Comparison of ENCODE assay signal across 15 cellular contexts in genomic region chr18:74283255-74283554, GRCh38. TPM values are rescaled to one million over a fixed set of nuclear protein-coding genes. Genes with fewer than 3 reads are reported as not detected.
DNase-seq lines count a peak whose midpoint lies in the region; ATAC-seq and TF ChIP-seq lines count a peak whose summit lies in the region.
"Had no signal": no experiment of that assay in that cellular context is flagged by ENCODE, and none has a peak within 500 bp of the region (broad histone marks: within the 10 kb centered on the region; RNA-seq: fewer than 3 reads in every experiment).

No MANE protein-coding gene starts in this region.

- TF ChIP-seq EP300 in stomach (IDR thresholded peaks at IDR 0.05): no peak

- H3K9me3 ChIP-seq in iPS-20b (ENCODE audit: insufficient read depth, low read depth, low read length) (no peaks in the 10 kb centered on the region), stomach (no peaks in the 10 kb centered on the region)

- ATAC-seq in GM18517 (IDR thresholded peaks at IDR 0.05; ENCODE audit: unreplicated experiment): no peak

- H3K27ac ChIP-seq in iPS-20b (ENCODE audit: low read length) (peak overlapping the region; percentile 68), stomach (peak overlapping the region; percentile 24 to 92 (median 84))
- H3K27ac ChIP-seq: neural progenitor cell had no signal

- peak overlapping the region; percentile 54; the same call in 1 of the 2 replicates for H3K4me3 ChIP-seq in iPS-20b (ENCODE audit: low read length)
- H3K4me3 ChIP-seq in stomach: peak overlapping the region in 1 of 4 donors; percentile 20
- H3K4me3 ChIP-seq: neural progenitor cell had no signal

- TF ChIP-seq POLR2A in stomach (IDR thresholded peaks at IDR 0.05): no peak

- peak overlapping the region; percentile 62; the same call in 1 of the 2 replicates for H3K9ac ChIP-seq in iPS-20b (ENCODE audit: low read depth, low read length)
- H3K9ac ChIP-seq: neural progenitor cell had no signal

- H3K4me1 ChIP-seq in iPS-20b (ENCODE audit: insufficient read depth, low read length) (peaks cover 46% of the 10 kb centered on the region), stomach (peaks cover 67 to 89% (median 74%) of the 10 kb centered on the region in 4 donors)

- H3K27me3 ChIP-seq in iPS-20b (ENCODE audit: insufficient read depth, low read length): no peaks in the 10 kb centered on the region
- no peaks in the 10 kb centered on the region for H3K27me3 ChIP-seq in stomach
- H3K27me3 ChIP-seq: neural progenitor cell had no signal

- 24 to 59% (median 49%) methylated on average over 5 of the region's 5 CpGs for WGBS in stomach, 5 donors

- TF ChIP-seq CTCF in stomach (IDR thresholded peaks at IDR 0.05): no peak

- intact Hi-C loops in stomach (cut with DNase I; ENCODE audit: low total_unique reads): no loop called here

- DNase-seq in DMS53 (lab: John Stamatoyannopoulos, UW) (peak; percentile 50), DMS53 treated with DMSO at 0.1 percent for 48 hours (lab: John Stamatoyannopoulos, UW; ENCODE audit: unreplicated experiment) (no peak), SW480 (ENCODE audit: low spot score) (peak; percentile 11), stomach (no peak), anterior cingulate cortex (lab: John Stamatoyannopoulos, UW) (no peak)
- DNase-seq in activated CD4-positive, CD25-positive, alpha-beta regulatory T cell (lab: John Stamatoyannopoulos, UW): no peak
- DNase-seq: 8988T, NCI-H1048, NCI-H526 treated with DMSO at 0.1 percent for 48 hours, SIG-M5 had no signal

- H3K36me3 ChIP-seq in iPS-20b (ENCODE audit: insufficient read depth, low read depth, low read length) (no peaks in the 10 kb centered on the region), stomach (peaks cover 0 to under 1% (median 0%) of the 10 kb centered on the region in 4 donors)
- H3K36me3 ChIP-seq: neural progenitor cell had no signal

RNA-seq across cellular contexts. Expression of gene CYB5A, which starts 8.6 kb away (rescaled TPM):
- 100 to 1,000 TPM in 3 of 5 donors, 10 to 100 TPM in 2; 75.9 to 116 (median 101) TPM for total RNA-seq in stomach
- polyA plus RNA-seq in stomach: 100 to 1,000 TPM; 186 to 450 (median 314) TPM

RNA-seq across cellular contexts. Expression of gene C18orf63, which starts 32.4 kb away (rescaled TPM):
- total RNA-seq in stomach: not detected
- polyA plus RNA-seq in stomach: not detected
- total RNA-seq: cerebellum, fibroblast of lung had no signal
- polyA plus RNA-seq: fibroblast of lung had no signal

Comparison
In these comparisons a context has a peak if more than half of its experiments do, and no peak if none do; other contexts are left out.
1. DNase-seq: peak in DMS53 (single experiment) and SW480 (single experiment); none in DMS53 treated with DMSO at 0.1 percent for 48 hours (single experiment), stomach (single experiment), anterior cingulate cortex (0 of 58) and activated CD4-positive, CD25-positive, alpha-beta regulatory T cell (0 of 4).